ENCODE assay signal across 11 cellular contexts in the genomic region with DNA sequence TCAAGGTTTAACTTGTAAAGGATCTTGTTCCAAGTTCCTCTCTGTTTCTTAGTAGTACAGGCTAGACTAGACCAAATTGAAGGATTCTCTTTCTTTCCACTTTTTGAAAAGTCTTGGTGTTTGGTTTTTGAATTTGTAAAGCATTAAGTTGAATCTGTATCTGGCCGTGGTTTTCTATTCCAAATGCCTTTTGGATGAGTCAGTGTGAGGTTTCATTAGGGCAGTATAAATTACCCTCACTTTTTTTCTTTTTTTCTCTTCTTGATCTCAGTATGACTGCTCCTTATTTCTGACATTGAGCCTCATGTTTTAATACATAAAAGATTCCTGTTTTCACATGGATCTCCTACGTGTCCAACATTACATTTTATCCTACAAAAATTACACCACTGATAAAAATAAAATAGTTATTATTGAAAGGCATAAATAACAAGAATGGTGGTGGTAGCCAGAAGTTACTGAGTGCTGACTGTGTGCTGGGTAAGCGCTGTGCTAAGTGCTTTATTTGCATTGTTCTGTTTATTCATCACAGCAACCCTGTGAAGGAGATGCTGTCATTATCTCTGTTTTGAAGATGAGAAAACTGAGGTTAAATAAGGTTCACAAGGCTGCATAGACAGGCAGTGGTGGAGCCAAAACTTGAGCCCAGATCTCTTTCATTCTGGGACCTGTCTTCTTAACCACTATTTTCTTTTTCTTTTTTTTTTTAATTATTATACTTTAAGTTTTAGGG. TPM values are rescaled to one million over a fixed set of nuclear protein-coding genes. Genes with fewer than 3 reads are reported as not detected.
A peak's percentile ranks its signal among the peaks of the same experiment; 100 is the strongest.
DNase-seq lines count a peak whose midpoint lies in the region; ATAC-seq, FAIRE-seq and TF ChIP-seq lines count a peak whose summit lies in the region.
"Had no signal": no experiment of that assay in that cellular context is flagged by ENCODE, and none has a peak within 500 bp of the region (broad histone marks: within the 10 kb centered on the region; RNA-seq: fewer than 3 reads in every experiment).

No MANE protein-coding gene starts in this region.

- ATAC-seq in body of pancreas = peak; percentile 70
- ATAC-seq in right cardiac atrium = peak; percentile 11 to 35

- no peak for TF ChIP-seq CTCF in body of pancreas (IDR thresholded peaks at IDR 0.05)

- 53 to 59% methylated on average over 3 of the region's 3 CpGs for WGBS in body of pancreas, 2 donors
- 38% methylated on average over 3 of the region's 3 CpGs for WGBS in right cardiac atrium

- no peaks in the 10 kb centered on the region for H3K27me3 ChIP-seq in body of pancreas
- no peaks in the 10 kb centered on the region for H3K27me3 ChIP-seq in right cardiac atrium (ENCODE audit: control insufficient read depth, insufficient read depth)

- H3K36me3 ChIP-seq in body of pancreas (replicated peaks in 1 of 2; ENCODE audit: insufficient read depth in 1 of 2, low read depth in 2 of 2) = no peaks in the 10 kb centered on the region

- peak overlapping the region in 1 of 4 donors; percentile 1 for H3K27ac ChIP-seq in body of pancreas
- H3K27ac ChIP-seq in right cardiac atrium (ENCODE audit: low read length) = no peak overlapping the region

- peaks cover 14% of the 10 kb centered on the region for H3K4me1 ChIP-seq in body of pancreas
- H3K4me1 ChIP-seq in right cardiac atrium (ENCODE audit: control insufficient read depth, insufficient read depth, low read length) = peaks cover 10% of the 10 kb centered on the region

- H3K9me3 ChIP-seq in body of pancreas (no peaks in the 10 kb centered on the region), right cardiac atrium (ENCODE audit: control insufficient read depth, low read length) (no peaks in the 10 kb centered on the region)

- FAIRE-seq in urothelium cell line (lab: Jason Lieb, UNC) = no peak

- DNase-seq in HS-27A (ENCODE audit: low read depth) (peak; percentile 74), body of pancreas (no peak), right cardiac atrium (no peak), urothelium cell line (ENCODE audit: low spot score) (peak; percentile 56), cerebellar nuclear complex (lab: John Stamatoyannopoulos, UW) (no peak), iPS-NIHi11 (ENCODE audit: low spot score) (no peak)
- no peak for DNase-seq in stimulated activated CD4-positive, alpha-beta T cell treated with anti-CD3 and anti-CD28 coated beads, Interleukin-15, amount 100 ng/mL, for 24 hours
- DNase-seq: activated naive CD4-positive, alpha-beta T cell; hypothalamus; NCI-H2227 treated with DMSO at 0.1 percent for 48 hours; nucleus accumbens had no signal

- H3K4me3 ChIP-seq in body of pancreas = no peak overlapping the region
- H3K4me3 ChIP-seq in right cardiac atrium (ENCODE audit: low read length) = no peak overlapping the region

- no peak for TF ChIP-seq POLR2A in body of pancreas (IDR thresholded peaks at IDR 0.05)

- intact Hi-C loops in body of pancreas (cut with DNase I) = no loop called here
- intact Hi-C loops in right cardiac atrium (cut with DNase I) = loop anchor here in 3 of 4 donors (2.0 to 10.0 kb wide), 3 partner anchors 45 to 53 kb away; partner anchors contain the start of gene MITF (in 1 of the 3)

RNA-seq across cellular contexts. Expression of gene MITF, which starts 48.3 kb away (rescaled TPM):
- total RNA-seq in body of pancreas = 10 to 100 TPM in 1 of 2 donors, 1 to 10 TPM in 1; 9.3 to 12.2 TPM
- total RNA-seq in right cardiac atrium = 10 to 100 TPM; 48.3 to 75.3 (median 58.4) TPM
- polyA plus RNA-seq in right cardiac atrium = 18.6 TPM

Comparison
In these comparisons a context has a peak if more than half of its experiments do, and no peak if none do; other contexts are left out.
1. DNase-seq: peak in HS-27A (single experiment) and urothelium cell line (single experiment); none in body of pancreas (0 of 4), right cardiac atrium (0 of 3), cerebellar nuclear complex (0 of 2), stimulated activated CD4-positive, alpha-beta T cell treated with anti-CD3 and anti-CD28 coated beads, Interleukin-15, amount 100 ng/mL, for 24 hours (single experiment) and iPS-NIHi11 (single experiment).